Comparison of ENCODE assay signal across 10 cellular contexts in the genomic region with DNA sequence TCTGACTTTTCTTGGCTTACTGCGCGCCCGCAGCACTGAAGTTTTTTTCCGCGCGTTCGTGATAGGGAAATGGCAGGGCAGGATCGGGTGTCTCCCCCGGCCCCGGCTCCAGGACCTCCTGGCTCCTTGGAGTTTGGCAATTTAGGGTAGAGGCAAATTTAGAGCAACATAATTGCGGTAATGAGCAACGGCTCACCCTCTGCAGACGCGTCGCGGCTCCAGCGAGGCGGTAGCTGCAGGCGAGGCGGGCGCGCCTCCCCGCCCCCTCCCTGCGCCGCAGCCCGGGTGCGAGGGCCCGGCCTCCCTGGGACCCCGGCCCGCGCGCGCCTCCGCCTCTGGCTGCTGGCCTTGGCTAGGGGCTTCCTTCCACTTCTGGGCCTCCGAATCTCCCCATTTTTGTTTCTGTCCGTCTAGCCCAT. TPM values are rescaled to one million over a fixed set of nuclear protein-coding genes. Genes with fewer than 3 reads are reported as not detected.
DNase-seq lines count a peak whose midpoint lies in the region; ATAC-seq and TF ChIP-seq lines count a peak whose summit lies in the region.
"Had no signal": no experiment of that assay in that cellular context is flagged by ENCODE, and none has a peak within 500 bp of the region (broad histone marks: within the 10 kb centered on the region; RNA-seq: fewer than 3 reads in every experiment).

No MANE protein-coding gene starts in this region.

- H3K4me1 ChIP-seq in A673 (ENCODE audit: insufficient read depth, low read length, poor library complexity, severe bottlenecking) (no peaks in the 10 kb centered on the region), GM23248 (ENCODE audit: insufficient read depth) (0 out of 2 replicates have a peak, but pooled peaks cover 4% of the 10 kb centered on the region), duodenal mucosa (ENCODE audit: control insufficient read depth in 1 of 2, insufficient read depth in 2 of 2, low read length in 2 of 2) (peaks cover 9 to 14% of the 10 kb centered on the region in 2 donors)

- 17 to 23% methylated on average over 32 to 33 of the region's 36 CpGs for WGBS in GM23248 (ENCODE audit: low coverage in 1 of 2, low lambda C conversion rate in 2 of 2, missing lambda C conversion rate in 2 of 2), 2 experiments

- peaks cover 31% of the 10 kb centered on the region in 2 donors for H3K4me1 Mint-ChIP-seq in natural killer cell treated with Interleukin-12 subunit alpha and Interleukin-12 subunit beta and Interleukin-15 and Interleukin-18, amount 100 ng/mL, for 72 hours (ENCODE audit: low read depth in 2 of 2)

- H3K27me3 Mint-ChIP-seq in natural killer cell treated with Interleukin-12 subunit alpha and Interleukin-12 subunit beta and Interleukin-15 and Interleukin-18, amount 100 ng/mL, for 72 hours = peaks cover 49 to 70% of the 10 kb centered on the region in 2 donors

- H3K4me3 ChIP-seq in A673 (ENCODE audit: low read depth, low read length, poor library complexity, severe bottlenecking) (peak overlapping the region; percentile 40), GM23248 (peak overlapping the region; percentile 57), duodenal mucosa (ENCODE audit: low read depth in 1 of 2, low read length in 2 of 2) (peak overlapping the region; percentile 45 to 47)

- no peaks in the 10 kb centered on the region for H3K9me3 Mint-ChIP-seq in natural killer cell treated with Interleukin-12 subunit alpha and Interleukin-12 subunit beta and Interleukin-15 and Interleukin-18, amount 100 ng/mL, for 72 hours

- H4K20me1 ChIP-seq in GM23248 (ENCODE audit: insufficient read depth) = no peaks in the 10 kb centered on the region

- H3K36me3 Mint-ChIP-seq in natural killer cell treated with Interleukin-12 subunit alpha and Interleukin-12 subunit beta and Interleukin-15 and Interleukin-18, amount 100 ng/mL, for 72 hours = no peaks in the 10 kb centered on the region

- ATAC-seq in natural killer cell treated with Interleukin-12 subunit alpha and Interleukin-12 subunit beta and Interleukin-15 and Interleukin-18, amount 100 ng/mL, for 72 hours = no peak

- H3K36me3 ChIP-seq in A673 (ENCODE audit: insufficient read depth, low read length, poor library complexity, severe bottlenecking) (no peaks in the 10 kb centered on the region), GM23248 (ENCODE audit: low read depth) (peaks cover 3% of the 10 kb centered on the region; the same call in 1 of the 2 replicates), duodenal mucosa (ENCODE audit: control insufficient read depth in 1 of 2, insufficient read depth in 2 of 2, low read length in 2 of 2) (no peaks in the 10 kb centered on the region)

- H3K27ac ChIP-seq in A673 (ENCODE audit: low read depth, low read length, poor library complexity, severe bottlenecking) = no peak overlapping the region
- no peak overlapping the region for H3K27ac ChIP-seq in GM23248
- H3K27ac ChIP-seq in duodenal mucosa (ENCODE audit: low read depth, low read length) = no peak overlapping the region
- H3K27ac ChIP-seq: RWPE1 had no signal

- no peak for TF ChIP-seq CTCF in A673 (conservative IDR thresholded peaks at IDR 0.05; ENCODE audit: low read depth, low read length)

- peaks cover 69% of the 10 kb centered on the region for H3K27me3 ChIP-seq in A673 (replicated peaks; ENCODE audit: insufficient read depth, low read depth, low read length, poor library complexity)
- peaks cover 37% of the 10 kb centered on the region for H3K27me3 ChIP-seq in GM23248 (replicated peaks; ENCODE audit: insufficient read depth)
- peaks cover 92 to 96% of the 10 kb centered on the region in 2 donors for H3K27me3 ChIP-seq in duodenal mucosa (ENCODE audit: control insufficient read depth in 1 of 2, insufficient read depth in 2 of 2, low read length in 2 of 2)

- no peaks in the 10 kb centered on the region; the same call in 1 of the 2 replicates for H3F3A ChIP-seq in GM23248 (ENCODE audit: insufficient read depth)

- peak overlapping the region; percentile 14 for H3K4me2 ChIP-seq in GM23248 (ENCODE audit: unreplicated experiment)

- peak overlapping the region; percentile 78 for H3K4me3 Mint-ChIP-seq in natural killer cell treated with Interleukin-12 subunit alpha and Interleukin-12 subunit beta and Interleukin-15 and Interleukin-18, amount 100 ng/mL, for 72 hours

- POLR2A ChIA-PET in A673 (lab: Charles Lee; ENCODE audit: low non-redundant PET) = no interaction called here

- H3K9me3 ChIP-seq in A673 (ENCODE audit: low read depth, low read length, poor library complexity, severe bottlenecking) (no peaks in the 10 kb centered on the region), GM23248 (ENCODE audit: low read depth) (no peaks in the 10 kb centered on the region), duodenal mucosa (ENCODE audit: control insufficient read depth in 1 of 2, low read length in 2 of 2) (no peaks in the 10 kb centered on the region)

- intact Hi-C loops in A673 (cut with micrococcal nuclease; ENCODE audit: unreplicated experiment) (no loop called here), posterior vena cava (cut with DNase I) (loop anchor here in 1 of 2 donors (10.0 kb wide), 1 partner anchor 119 kb away; no protein-coding TSS in a partner anchor)

- peak overlapping the region; percentile 33 to 58 for H3K27ac Mint-ChIP-seq in natural killer cell treated with Interleukin-12 subunit alpha and Interleukin-12 subunit beta and Interleukin-15 and Interleukin-18, amount 100 ng/mL, for 72 hours

- no peaks in the 10 kb centered on the region for H3K9me2 ChIP-seq in GM23248 (ENCODE audit: insufficient read depth)

- in situ Hi-C loops in GM23248 (cut with MboI) = loop anchor here (10.0 kb wide), 1 partner anchor 381 kb away; no protein-coding TSS in a partner anchor

- peak overlapping the region; percentile 45 for H2AFZ ChIP-seq in GM23248

- H3K9ac ChIP-seq in GM23248 = no peak overlapping the region
- no peak overlapping the region for H3K9ac ChIP-seq in duodenal mucosa (ENCODE audit: low read depth in 1 of 2, low read length in 2 of 2)

- no TSS peak for BruUV-seq in A673 (replicated peaks; lab: Mats Ljungman, UMichigan)

- peaks cover 16% of the 10 kb centered on the region for H3K79me2 ChIP-seq in GM23248 (ENCODE audit: insufficient read depth)

- DNase-seq in A673 (ENCODE audit: low spot score) (no peak), GM23248 (no peak), NCI-H748 (lab: John Stamatoyannopoulos, UW; ENCODE audit: unreplicated experiment) (no peak), NCI-H2107 treated with DMSO at 0.1 percent for 48 hours (lab: John Stamatoyannopoulos, UW; ENCODE audit: unreplicated experiment) (no peak), posterior vena cava (ENCODE audit: low spot score) (no peak), SKM-1 treated with dmso at 0.1 percent for 144 hours (lab: John Stamatoyannopoulos, UW; ENCODE audit: unreplicated experiment) (no peak)
- no peak for DNase-seq in natural killer cell treated with Interleukin-12 subunit alpha and Interleukin-12 subunit beta and Interleukin-15 and Interleukin-18, amount 100 ng/mL, for 72 hours (ENCODE audit: low spot score)
- DNase-seq: stimulated activated naive CD4-positive, alpha-beta T cell treated with Interleukin-2 at 50 U/mL for 16 hours had no signal

- CTCF ChIA-PET in A673 (lab: Charles Lee) = no interaction called here

RNA-seq across cellular contexts. Expression of a gene that starts 6.2 kb away (rescaled TPM):
- total RNA-seq in A673 (2021) (4.7 and 6.1 TPM in 2 replicates), posterior vena cava (10 to 100 TPM in 1 of 2 donors, 1 to 10 TPM in 1; 7.0 to 20.8 TPM)
- 26.1 and 32.1 TPM in 2 replicates for total RNA-seq in GM23248 (2014; rRNA removed; shearing (Covaris generic))
- 16.8 and 17.2 TPM in 2 replicates for polyA plus RNA-seq in GM23248 (2016; fragmentation: Nextera tagmentation; extraction: Ambion mirVana)
- under 1 TPM in 1 of 2 donors, not detected in 1; 0.24 TPM for total RNA-seq in natural killer cell treated with Interleukin-12 subunit alpha and Interleukin-12 subunit beta and Interleukin-15 and Interleukin-18, amount 100 ng/mL, for 72 hours
